ENCODE assay signal across 1 cellular context in genomic region chr1:175192630-175193338, GRCh38.
TF ChIP-seq lines count a peak whose summit lies in the region.

Gene KIAA0040 (minus strand): TSS chr1:175192776. CDS start chr1:175161013, 31,763 bp downstream.

TF ChIP-seq in HEK293, 187 proteins besides CTCF, POLR2A, EP300 and RAD21 (continued from another document and continues in another):
- TF ChIP-seq PBX3 (CRISPR knock-in tag; IDR thresholded peaks at IDR 0.05) = no peak
- TF ChIP-seq ZNF560 (tag by site-specific recombination; IDR thresholded peaks at IDR 0.05; ENCODE audit: borderline replicate concordance) = no peak
- peak; percentile 84 for TF ChIP-seq GLIS2 (tag by site-specific recombination; IDR thresholded peaks at IDR 0.05)
- peak; percentile 90 for TF ChIP-seq SP2 (tag by site-specific recombination; IDR thresholded peaks at IDR 0.05)
- peak; percentile 52; the same call in 1 of the 2 replicates for TF ChIP-seq SP7 (tag by site-specific recombination; IDR thresholded peaks at IDR 0.05)
- peak; percentile 61 for TF ChIP-seq ZFHX2 (tag by site-specific recombination; conservative IDR thresholded peaks at IDR 0.05)
- TF ChIP-seq ZNF513 (tag by site-specific recombination; IDR thresholded peaks at IDR 0.05) = no peak
- TF ChIP-seq ZNF785 (tag by site-specific recombination; IDR thresholded peaks at IDR 0.05) = no peak
- TF ChIP-seq HOXA7 (CRISPR knock-in tag; IDR thresholded peaks at IDR 0.05; ENCODE audit: borderline replicate concordance) = no peak
- peak; percentile 84 for TF ChIP-seq HIC1 (tag by site-specific recombination; IDR thresholded peaks at IDR 0.05)
- peak; percentile 57 for TF ChIP-seq ZBTB11 (tag by site-specific recombination; conservative IDR thresholded peaks at IDR 0.05; ENCODE audit: low read depth)
- TF ChIP-seq ZNF19 (tag by site-specific recombination; IDR thresholded peaks at IDR 0.05; ENCODE audit: low read depth) = no peak
- peak; percentile 36 for TF ChIP-seq ZIC2 (tag by site-specific recombination; IDR thresholded peaks at IDR 0.05)
- TF ChIP-seq KLF10 (tag by site-specific recombination; IDR thresholded peaks at IDR 0.05) = peak; percentile 94
- no peak for TF ChIP-seq BCL11A (tag by site-specific recombination; IDR thresholded peaks at IDR 0.05; ENCODE audit: low read depth)
- peak; percentile 83 for TF ChIP-seq ZNF600 (tag by site-specific recombination; IDR thresholded peaks at IDR 0.05)
- TF ChIP-seq ZNF626 (tag by site-specific recombination; IDR thresholded peaks at IDR 0.05) = no peak
- TF ChIP-seq PRDM1 (tag by site-specific recombination; IDR thresholded peaks at IDR 0.05) = no peak
- peak; percentile 69; the same call in 1 of the 2 replicates for TF ChIP-seq KLF9 (tag by site-specific recombination; IDR thresholded peaks at IDR 0.05; ENCODE audit: low read depth)
- TF ChIP-seq ZNF426 (tag by site-specific recombination; IDR thresholded peaks at IDR 0.05) = no peak
- peak; percentile 71 for TF ChIP-seq EGR2 (tag by site-specific recombination; IDR thresholded peaks at IDR 0.05; ENCODE audit: low read depth)
- 0 out of 2 replicates have a peak, but pooled peaks have one; percentile 54 for TF ChIP-seq ZFP37 (tag by site-specific recombination; IDR thresholded peaks at IDR 0.05)
- peak; percentile 64 for TF ChIP-seq ZBTB26 (tag by site-specific recombination; optimal IDR thresholded peaks at IDR 0.05)
- TF ChIP-seq ZEB2 (tag by site-specific recombination; IDR thresholded peaks at IDR 0.05) = peak; percentile 45; the same call in 1 of the 2 replicates
- TF ChIP-seq ZNF530 (tag by site-specific recombination; IDR thresholded peaks at IDR 0.05; ENCODE audit: low read depth) = no peak
- no peak for TF ChIP-seq TCF7L2 (IDR thresholded peaks at IDR 0.05; ENCODE audit: borderline replicate concordance, low read depth, low read length)
- peak; percentile 64 for TF ChIP-seq ZBTB17 (tag by site-specific recombination; IDR thresholded peaks at IDR 0.05)
- peak; percentile 85 for TF ChIP-seq PRDM10 (tag by site-specific recombination; IDR thresholded peaks at IDR 0.05)
- TF ChIP-seq ZNF324 (tag by site-specific recombination; IDR thresholded peaks at IDR 0.05) = 0 out of 2 replicates have a peak, but pooled peaks have one; percentile 41
- peak; percentile 89 for TF ChIP-seq ZNF335 (tag by site-specific recombination; conservative IDR thresholded peaks at IDR 0.05)
- TF ChIP-seq ZNF155 (tag by site-specific recombination; IDR thresholded peaks at IDR 0.05) = no peak
- peak; percentile 68 for TF ChIP-seq ZNF629 (tag by site-specific recombination; IDR thresholded peaks at IDR 0.05)
- TF ChIP-seq ZNF48 (tag by site-specific recombination; IDR thresholded peaks at IDR 0.05) = no peak
- TF ChIP-seq ZNF558 (tag by site-specific recombination; IDR thresholded peaks at IDR 0.05) = no peak
- no peak for TF ChIP-seq ZNF175 (tag by site-specific recombination; IDR thresholded peaks at IDR 0.05)
- TF ChIP-seq ZXDB (tag by site-specific recombination; IDR thresholded peaks at IDR 0.05) = peak; percentile 77
- no peak for TF ChIP-seq MYNN (tag by site-specific recombination; IDR thresholded peaks at IDR 0.05; ENCODE audit: borderline replicate concordance)
- peak; percentile 77 for TF ChIP-seq ZNF398 (tag by site-specific recombination; IDR thresholded peaks at IDR 0.05)
- peak; percentile 75 for TF ChIP-seq ZBTB20 (tag by site-specific recombination; IDR thresholded peaks at IDR 0.05)
- TF ChIP-seq ZNF266 (tag by site-specific recombination; IDR thresholded peaks at IDR 0.05; ENCODE audit: low read depth) = no peak
- 0 out of 2 replicates have a peak, but pooled peaks have one; percentile 25 for TF ChIP-seq YY2 (tag by site-specific recombination; IDR thresholded peaks at IDR 0.05)
- TF ChIP-seq ZNF692 (tag by site-specific recombination; IDR thresholded peaks at IDR 0.05) = peak; percentile 25; the same call in 1 of the 2 replicates
- TF ChIP-seq KLF1 (tag by site-specific recombination; IDR thresholded peaks at IDR 0.05) = peak; percentile 89
